In the genomic region with DNA sequence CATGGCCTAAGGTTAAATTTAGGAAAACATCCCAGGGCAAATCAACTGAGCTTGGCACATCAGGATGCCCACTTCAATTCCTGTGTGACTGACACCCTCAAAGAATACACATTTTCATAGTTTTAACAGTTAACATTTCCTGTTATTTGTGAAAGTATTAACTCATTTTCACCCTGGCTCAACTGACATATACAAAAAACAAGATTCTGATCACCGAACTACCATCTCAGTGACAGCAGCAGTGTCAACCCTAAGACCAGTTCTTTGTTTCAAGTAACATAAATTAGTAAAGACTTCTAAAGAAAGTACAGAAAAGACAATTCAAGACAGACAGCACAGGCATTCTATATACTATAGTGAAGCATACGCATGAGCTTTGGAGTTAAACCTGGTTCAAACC, we compare ENCODE assay signal across 16 cellular contexts.
DNase-seq lines count a peak whose midpoint lies in the region; ATAC-seq and TF ChIP-seq lines count a peak whose summit lies in the region.
"Had no signal": no experiment of that assay in that cellular context is flagged by ENCODE, and none has a peak within 500 bp of the region (broad histone marks: within the 10 kb centered on the region; RNA-seq: fewer than 3 reads in every experiment).

No MANE protein-coding gene starts in this region.

- H3K36me3 Mint-ChIP-seq in WTC11 = peaks cover 58% of the 10 kb centered on the region
- peaks cover 21 to 27% of the 10 kb centered on the region in 2 donors for H3K36me3 Mint-ChIP-seq in naive B cell

- H3K27me3 Mint-ChIP-seq in WTC11 (ENCODE audit: low read depth) (no peaks in the 10 kb centered on the region), naive B cell (no peaks in the 10 kb centered on the region)

- CTCF ChIA-PET in WTC11 (lab: Charles Lee) = no interaction called here

- H3K36me3 ChIP-seq in cardiac muscle cell (peaks cover 38% of the 10 kb centered on the region), right atrium auricular region (peaks cover 27% of the 10 kb centered on the region), body of pancreas (replicated peaks in 1 of 2; ENCODE audit: insufficient read depth in 1 of 2, low read depth in 2 of 2) (peaks cover 0 to 8% of the 10 kb centered on the region in 2 donors)

- DNase-seq in cardiac muscle cell (ENCODE audit: low read depth in 1 of 2, low spot score in 1 of 2) = no peak
- no peak for DNase-seq in right atrium auricular region (ENCODE audit: low spot score)
- DNase-seq in WTC11 (ENCODE audit: low spot score) = no peak
- no peak for DNase-seq in naive B cell
- no peak for DNase-seq in body of pancreas
- DNase-seq: GF-D8; hypothalamus; NCI-H146; NCI-H345; stimulated activated naive CD4-positive, alpha-beta T cell; WERI-Rb-1 had no signal

- H3K4me1 ChIP-seq in cardiac muscle cell (ENCODE audit: low read depth) = peaks cover 17% of the 10 kb centered on the region
- H3K4me1 ChIP-seq in right atrium auricular region = peaks cover 0 to 26% of the 10 kb centered on the region in 2 donors
- H3K4me1 ChIP-seq in body of pancreas = peaks cover 34% of the 10 kb centered on the region

- POLR2A ChIA-PET in WTC11 (lab: Charles Lee) = no interaction called here

- peak overlapping the region; percentile 20 for H3K27ac ChIP-seq in cardiac muscle cell
- H3K27ac ChIP-seq in right atrium auricular region = peak overlapping the region in 1 of 2 donors; percentile 6
- H3K27ac ChIP-seq in body of pancreas = no peak overlapping the region
- H3K27ac ChIP-seq: RWPE1, vagina, WERI-Rb-1 had no signal

- WGBS in body of pancreas, 2 donors = 94 to 96% methylated on average over 2 of the region's 2 CpGs

- H3K4me1 Mint-ChIP-seq in WTC11 = peaks cover 11% of the 10 kb centered on the region; the same call in 1 of the 2 replicates
- peaks cover 36 to 43% (median 39%) of the 10 kb centered on the region in 3 donors for H3K4me1 Mint-ChIP-seq in naive B cell

- no peaks in the 10 kb centered on the region for H3K9me3 ChIP-seq in cardiac muscle cell (ENCODE audit: low read depth)
- H3K9me3 ChIP-seq in right atrium auricular region = no peaks in the 10 kb centered on the region
- H3K9me3 ChIP-seq in body of pancreas = no peaks in the 10 kb centered on the region
- H3K9me3 ChIP-seq: vagina had no signal

- no peak overlapping the region for H3K4me3 Mint-ChIP-seq in WTC11
- no peak overlapping the region for H3K4me3 Mint-ChIP-seq in naive B cell

- peak overlapping the region; percentile 87 for H3K27ac Mint-ChIP-seq in WTC11
- H3K27ac Mint-ChIP-seq in naive B cell = peak overlapping the region in 5 of 6 donors; percentile 6 to 85 (median 77)

- intact Hi-C loops in body of pancreas (cut with DNase I) = no loop called here

- no peaks in the 10 kb centered on the region for H3K9me3 Mint-ChIP-seq in WTC11
- H3K9me3 Mint-ChIP-seq in naive B cell = no peaks in the 10 kb centered on the region

- H3K27me3 ChIP-seq in cardiac muscle cell (no peaks in the 10 kb centered on the region), right atrium auricular region (no peaks in the 10 kb centered on the region), body of pancreas (no peaks in the 10 kb centered on the region)
- H3K27me3 ChIP-seq: vagina had no signal

- TF ChIP-seq CTCF in cardiac muscle cell (IDR thresholded peaks at IDR 0.05; ENCODE audit: low read depth, low read length) (no peak), right atrium auricular region (IDR thresholded peaks at IDR 0.05) (no peak), WTC11 (IDR thresholded peaks at IDR 0.05) (no peak), body of pancreas (IDR thresholded peaks at IDR 0.05) (no peak)

- ATAC-seq in WTC11 (no peak), naive B cell (ENCODE audit: low read depth in 2 of 2) (no peak), HG03095 (IDR thresholded peaks at IDR 0.05; ENCODE audit: unreplicated experiment) (no peak), GM18517 (IDR thresholded peaks at IDR 0.05; ENCODE audit: unreplicated experiment) (no peak), HG02885 (IDR thresholded peaks at IDR 0.05; ENCODE audit: poor library complexity, unreplicated experiment) (no peak), body of pancreas (no peak)

- H3K4me3 ChIP-seq in cardiac muscle cell (no peak overlapping the region), right atrium auricular region (no peak overlapping the region), body of pancreas (no peak overlapping the region)
- H3K4me3 ChIP-seq: vagina had no signal

- TF ChIP-seq POLR2A in body of pancreas (IDR thresholded peaks at IDR 0.05) = no peak

TF ChIP-seq in WTC11, 78 proteins besides CTCF, POLR2A, EP300 and RAD21 (continues in another document):
- TF ChIP-seq NFE2L1 (CRISPR knock-in tag; IDR thresholded peaks at IDR 0.05) (no peak), KAT7 (CRISPR knock-in tag; IDR thresholded peaks at IDR 0.05; ENCODE audit: borderline replicate concordance) (no peak), ZNF416 (CRISPR knock-in tag; IDR thresholded peaks at IDR 0.05) (no peak), ESRRA (CRISPR knock-in tag; IDR thresholded peaks at IDR 0.05; ENCODE audit: borderline replicate concordance) (no peak), EMX1 (CRISPR knock-in tag; IDR thresholded peaks at IDR 0.05) (no peak), GABPB1 (CRISPR knock-in tag; IDR thresholded peaks at IDR 0.05) (no peak), HMGA2 (CRISPR knock-in tag; IDR thresholded peaks at IDR 0.05) (no peak), ETV6 (CRISPR knock-in tag; IDR thresholded peaks at IDR 0.05) (no peak), NR1H2 (CRISPR knock-in tag; IDR thresholded peaks at IDR 0.05) (no peak), ZNF138 (CRISPR knock-in tag; conservative IDR thresholded peaks at IDR 0.05) (no peak)
- TF ChIP-seq, protein P1, sequence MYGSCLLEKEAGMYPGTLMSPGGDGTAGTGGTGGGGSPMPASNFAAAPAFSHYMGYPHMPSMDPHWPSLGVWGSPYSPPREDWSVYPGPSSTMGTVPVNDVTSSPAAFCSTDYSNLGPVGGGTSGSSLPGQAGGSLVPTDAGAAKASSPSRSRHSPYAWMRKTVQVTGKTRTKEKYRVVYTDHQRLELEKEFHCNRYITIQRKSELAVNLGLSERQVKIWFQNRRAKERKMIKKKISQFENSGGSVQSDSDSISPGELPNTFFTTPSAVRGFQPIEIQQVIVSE (CRISPR knock-in tag; IDR thresholded peaks at IDR 0.05; ENCODE audit: borderline replicate concordance) = no peak
- TF ChIP-seq, protein P2, sequence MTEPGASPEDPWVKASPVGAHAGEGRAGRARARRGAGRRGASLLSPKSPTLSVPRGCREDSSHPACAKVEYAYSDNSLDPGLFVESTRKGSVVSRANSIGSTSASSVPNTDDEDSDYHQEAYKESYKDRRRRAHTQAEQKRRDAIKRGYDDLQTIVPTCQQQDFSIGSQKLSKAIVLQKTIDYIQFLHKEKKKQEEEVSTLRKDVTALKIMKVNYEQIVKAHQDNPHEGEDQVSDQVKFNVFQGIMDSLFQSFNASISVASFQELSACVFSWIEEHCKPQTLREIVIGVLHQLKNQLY (CRISPR knock-in tag; IDR thresholded peaks at IDR 0.05) = no peak
- TF ChIP-seq, protein P3, sequence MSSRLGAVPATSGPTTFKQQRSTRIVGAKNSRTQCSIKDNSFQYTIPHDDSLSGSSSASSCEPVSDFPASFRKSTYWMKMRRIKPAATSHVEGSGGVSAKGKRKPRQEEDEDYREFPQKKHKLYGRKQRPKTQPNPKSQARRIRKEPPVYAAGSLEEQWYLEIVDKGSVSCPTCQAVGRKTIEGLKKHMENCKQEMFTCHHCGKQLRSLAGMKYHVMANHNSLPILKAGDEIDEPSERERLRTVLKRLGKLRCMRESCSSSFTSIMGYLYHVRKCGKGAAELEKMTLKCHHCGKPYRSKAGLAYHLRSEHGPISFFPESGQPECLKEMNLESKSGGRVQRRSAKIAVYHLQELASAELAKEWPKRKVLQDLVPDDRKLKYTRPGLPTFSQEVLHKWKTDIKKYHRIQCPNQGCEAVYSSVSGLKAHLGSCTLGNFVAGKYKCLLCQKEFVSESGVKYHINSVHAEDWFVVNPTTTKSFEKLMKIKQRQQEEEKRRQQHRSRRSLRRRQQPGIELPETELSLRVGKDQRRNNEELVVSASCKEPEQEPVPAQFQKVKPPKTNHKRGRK (CRISPR knock-in tag; IDR thresholded peaks at IDR 0.05; ENCODE audit: borderline replicate concordance) = no peak
- TF ChIP-seq, protein P4, sequence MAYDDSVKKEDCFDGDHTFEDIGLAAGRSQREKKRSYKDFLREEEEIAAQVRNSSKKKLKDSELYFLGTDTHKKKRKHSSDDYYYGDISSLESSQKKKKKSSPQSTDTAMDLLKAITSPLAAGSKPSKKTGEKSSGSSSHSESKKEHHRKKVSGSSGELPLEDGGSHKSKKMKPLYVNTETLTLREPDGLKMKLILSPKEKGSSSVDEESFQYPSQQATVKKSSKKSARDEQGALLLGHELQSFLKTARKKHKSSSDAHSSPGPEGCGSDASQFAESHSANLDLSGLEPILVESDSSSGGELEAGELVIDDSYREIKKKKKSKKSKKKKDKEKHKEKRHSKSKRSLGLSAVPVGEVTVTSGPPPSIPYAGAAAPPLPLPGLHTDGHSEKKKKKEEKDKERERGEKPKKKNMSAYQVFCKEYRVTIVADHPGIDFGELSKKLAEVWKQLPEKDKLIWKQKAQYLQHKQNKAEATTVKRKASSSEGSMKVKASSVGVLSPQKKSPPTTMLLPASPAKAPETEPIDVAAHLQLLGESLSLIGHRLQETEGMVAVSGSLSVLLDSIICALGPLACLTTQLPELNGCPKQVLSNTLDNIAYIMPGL (CRISPR knock-in tag; IDR thresholded peaks at IDR 0.05) = no peak
- TF ChIP-seq, protein P5, sequence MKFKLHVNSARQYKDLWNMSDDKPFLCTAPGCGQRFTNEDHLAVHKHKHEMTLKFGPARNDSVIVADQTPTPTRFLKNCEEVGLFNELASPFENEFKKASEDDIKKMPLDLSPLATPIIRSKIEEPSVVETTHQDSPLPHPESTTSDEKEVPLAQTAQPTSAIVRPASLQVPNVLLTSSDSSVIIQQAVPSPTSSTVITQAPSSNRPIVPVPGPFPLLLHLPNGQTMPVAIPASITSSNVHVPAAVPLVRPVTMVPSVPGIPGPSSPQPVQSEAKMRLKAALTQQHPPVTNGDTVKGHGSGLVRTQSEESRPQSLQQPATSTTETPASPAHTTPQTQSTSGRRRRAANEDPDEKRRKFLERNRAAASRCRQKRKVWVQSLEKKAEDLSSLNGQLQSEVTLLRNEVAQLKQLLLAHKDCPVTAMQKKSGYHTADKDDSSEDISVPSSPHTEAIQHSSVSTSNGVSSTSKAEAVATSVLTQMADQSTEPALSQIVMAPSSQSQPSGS (CRISPR knock-in tag; IDR thresholded peaks at IDR 0.05; ENCODE audit: borderline replicate concordance, low read depth) = no peak
